In genomic region chr17:2241823-2242222, GRCh38 we compare ENCODE assay signal across 20 cellular contexts.
DNase-seq lines count a peak whose midpoint lies in the region; ATAC-seq and TF ChIP-seq lines count a peak whose summit lies in the region.
"Had no signal": no experiment of that assay in that cellular context is flagged by ENCODE, and none has a peak within 500 bp of the region (broad histone marks: within the 10 kb centered on the region; RNA-seq: fewer than 3 reads in every experiment).

No MANE protein-coding gene starts in this region.

- H3K9me3 ChIP-seq in right cardiac atrium (ENCODE audit: control insufficient read depth, low read length), result no peaks in the 10 kb centered on the region
- H3K9me3 ChIP-seq in vagina, result no peaks in the 10 kb centered on the region
- H3K9me3 ChIP-seq in lower lobe of right lung, result no peaks in the 10 kb centered on the region

- H3K36me3 ChIP-seq in brain microvascular endothelial cell (replicated peaks), result peaks cover 11% of the 10 kb centered on the region
- peaks cover 0 to 5% of the 10 kb centered on the region in 2 donors for H3K36me3 ChIP-seq in vagina
- H3K36me3 ChIP-seq in lower lobe of right lung, result peaks cover 22% of the 10 kb centered on the region
- no peaks in the 10 kb centered on the region; the same call in 1 of the 2 replicates for H3K36me3 ChIP-seq in H7 (replicated peaks; ENCODE audit: control insufficient read depth, insufficient read depth, low read length)

- DNase-seq in right cardiac atrium (peak in 2 of 3 donors; percentile 50 to 63), left ventricle myocardium superior (no peak), brain microvascular endothelial cell (no peak), iris pigment epithelial cell (ENCODE audit: low read depth) (peak; percentile 85), vagina (ENCODE audit: extremely low spot score in 2 of 2) (no peak), lower lobe of right lung (no peak), H7 (no peak)
- no peak for DNase-seq in activated naive CD4-positive, alpha-beta T cell treated with Interleukin-2 at 50 U/mL for 16 hours
- DNase-seq: activated CD4-positive, alpha-beta memory T cell treated with anti-CD3 and anti-CD28 coated beads for 36 hours; activated T-cell treated with anti-CD3 and anti-CD28 coated beads, Interleukin-2, amount 50 U/mL, for 24 hours; CD4-positive, alpha-beta memory T cell; DMS79; effector memory CD8-positive, alpha-beta T cell; naive B cell; NCI-H1417; NCI-H2171; NCI-H774; PC-9; posterior cingulate gyrus had no signal

- H3K4me3 ChIP-seq in right cardiac atrium (ENCODE audit: low read length) (no peak overlapping the region), brain microvascular endothelial cell (ENCODE audit: low read depth, low read length) (no peak overlapping the region), vagina (no peak overlapping the region), lower lobe of right lung (no peak overlapping the region), H7 (ENCODE audit: insufficient read depth, low read depth, low read length) (no peak overlapping the region)
- H3K4me3 ChIP-seq: PC-9 had no signal

- TF ChIP-seq POLR2A in vagina (IDR thresholded peaks at IDR 0.05), result no peak

- H3K4me1 ChIP-seq in right cardiac atrium (ENCODE audit: control insufficient read depth, insufficient read depth, low read length) (peaks cover 5% of the 10 kb centered on the region), vagina (peaks cover 64% of the 10 kb centered on the region), lower lobe of right lung (peaks cover 40% of the 10 kb centered on the region)

- ATAC-seq in right cardiac atrium (no peak), left ventricle myocardium superior (no peak), lower lobe of right lung (no peak)
- ATAC-seq: effector memory CD8-positive, alpha-beta T cell; stimulated activated memory B cell treated with anti-CD40 and anti-IgM and Interleukin-4, amounts not matched to agents 10 μg/mL and 1 μg/mL and 100 μg/mL, for 72 hours had no signal

- whole genome bisulfite sequencing in right cardiac atrium, result 62% methylated on average over 5 of the region's 5 CpGs

- no peaks in the 10 kb centered on the region for H3K27me3 ChIP-seq in right cardiac atrium (ENCODE audit: control insufficient read depth, insufficient read depth)
- H3K27me3 ChIP-seq in brain microvascular endothelial cell (replicated peaks), result no peaks in the 10 kb centered on the region
- H3K27me3 ChIP-seq in vagina, result no peaks in the 10 kb centered on the region
- no peaks in the 10 kb centered on the region for H3K27me3 ChIP-seq in lower lobe of right lung (ENCODE audit: low read depth)
- no peaks in the 10 kb centered on the region for H3K27me3 ChIP-seq in H7 (ENCODE audit: control insufficient read depth, insufficient read depth, low read length)

- H3K27ac ChIP-seq in right cardiac atrium (ENCODE audit: low read length), result no peak overlapping the region
- peak overlapping the region; percentile 95 for H3K27ac ChIP-seq in brain microvascular endothelial cell
- H3K27ac ChIP-seq in vagina, result peak overlapping the region; percentile 16
- H3K27ac ChIP-seq in lower lobe of right lung, result no peak overlapping the region
- H3K27ac ChIP-seq: PC-9 had no signal

- in situ Hi-C loops in brain microvascular endothelial cell (cut with HindIII; ENCODE audit: low pct_ligation_motif_present, low sequenced_read_pairs), result no loop called here

- no peak for TF ChIP-seq CTCF in brain microvascular endothelial cell (IDR thresholded peaks at IDR 0.05; ENCODE audit: low read depth, low read length, missing control alignments)
- TF ChIP-seq CTCF in vagina (IDR thresholded peaks at IDR 0.05), result no peak
- TF ChIP-seq CTCF in lower lobe of right lung (IDR thresholded peaks at IDR 0.05), result no peak

- intact Hi-C loops in right cardiac atrium (cut with DNase I) (loop anchor here in 1 of 4 donors (5.0 kb wide), 2 partner anchors 145 to 185 kb away; partner anchors contain the start of gene HIC1), left ventricle myocardium superior (cut with micrococcal nuclease) (loop anchor here (5.0 to 10.0 kb wide), 2 partner anchors 147 to 190 kb away; no protein-coding TSS in a partner anchor), vagina (cut with DNase I) (no loop called here), lower lobe of right lung (cut with DNase I) (loop anchor here (5.0 kb wide), 1 partner anchor 185 kb away; the partner anchor contains the start of gene HIC1)

Comparison
In these comparisons a context has a peak if more than half of its experiments do, and no peak if none do; other contexts are left out.
1. DNase-seq: peak in right cardiac atrium (2 of 3) and iris pigment epithelial cell (single experiment); none in left ventricle myocardium superior (single experiment), brain microvascular endothelial cell (single experiment), vagina (0 of 2), lower lobe of right lung (single experiment), activated naive CD4-positive, alpha-beta T cell treated with Interleukin-2 at 50 U/mL for 16 hours (single experiment) and H7 (single experiment).
2. H3K27ac ChIP-seq: peak in brain microvascular endothelial cell (single experiment) and vagina (single experiment); none in right cardiac atrium (single experiment) and lower lobe of right lung (single experiment).